9 cellular contexts compared by ENCODE assay signal in genomic region chr13:32309812-32310706, GRCh38. TPM values are rescaled to one million over a fixed set of nuclear protein-coding genes. Genes with fewer than 3 reads are reported as not detected.
DNase-seq lines count a peak whose midpoint lies in the region; ATAC-seq, FAIRE-seq and TF ChIP-seq lines count a peak whose summit lies in the region.
"Had no signal": no experiment of that assay in that cellular context is flagged by ENCODE, and none has a peak within 500 bp of the region (broad histone marks: within the 10 kb centered on the region; RNA-seq: fewer than 3 reads in every experiment).

No MANE protein-coding gene starts in this region.

- H3K4me3 ChIP-seq in GM12878 (no peak overlapping the region), smooth muscle cell (no peak overlapping the region)
- H3K4me3 ChIP-seq: SK-N-MC had no signal

- H3K4me2 ChIP-seq in GM12878 (ENCODE audit: control insufficient read depth, insufficient read depth) = no peak overlapping the region
- H3K4me2 ChIP-seq in smooth muscle cell = no peak overlapping the region

- H3K27ac ChIP-seq in GM12878 (ENCODE audit: control insufficient read depth, insufficient read depth) (no peak overlapping the region), smooth muscle cell (ENCODE audit: low read depth) (no peak overlapping the region)
- H3K27ac ChIP-seq: SK-N-MC had no signal

- no peak for TF ChIP-seq EP300 in GM12878 (IDR thresholded peaks at IDR 0.05; ENCODE audit: borderline replicate concordance in 1 of 2, control insufficient read depth in 1 of 2, low read depth in 2 of 2, low read length in 2 of 2)

- no TSS peak for BruUV-seq in GM12878 (replicated peaks; lab: Mats Ljungman, UMichigan)

- in situ Hi-C loops in GM12878 (cut with MboI) = loop anchor here (5.0 kb wide), 2 partner anchors 278 to 398 kb away; partner anchors contain the start of gene FRY

- intact Hi-C loops in GM12878 (cut with micrococcal nuclease; ENCODE audit: unreplicated experiment) = loop anchor here (1.0 to 2.0 kb wide), 4 partner anchors 42 to 400 kb away; no protein-coding TSS in a partner anchor

- DNase-seq in AG09319 (ENCODE audit: extremely low read depth, low read depth) (peak; percentile 39), NCI-H748 treated with DMSO at 0.1 percent for 48 hours (lab: John Stamatoyannopoulos, UW) (peak; percentile 70), GM12878 (ENCODE audit: low read depth, low spot score) (no peak), inferior parietal cortex (ENCODE audit: extremely low spot score) (peak; percentile 72), smooth muscle cell (lab: John Stamatoyannopoulos, UW; ENCODE audit: unreplicated experiment) (no peak)
- DNase-seq in stimulated activated CD4-positive, alpha-beta T cell treated with anti-CD3 and anti-CD28 coated beads, Interleukin-2, amount 100 ng/mL, for 48 hours = no peak

- TF ChIP-seq CTCF in AG09319 (IDR thresholded peaks at IDR 0.05; ENCODE audit: low read depth, low read length) (peak; percentile 69), GM12873 (IDR thresholded peaks at IDR 0.05; ENCODE audit: insufficient read depth, low read depth, low read length, missing control alignments) (peak; percentile 69), GM12878 (IDR thresholded peaks at IDR 0.05 in 2 of 3, conservative IDR thresholded peaks at IDR 0.05 in 1 of 3; ENCODE audit: control insufficient read depth in 2 of 3, extremely low read depth in 1 of 3, insufficient read depth in 1 of 3, low read depth in 3 of 3, low read length in 3 of 3) (peak; percentile 61 to 73 (median 67)), smooth muscle cell (IDR thresholded peaks at IDR 0.05; ENCODE audit: borderline replicate concordance, insufficient read depth, poor library complexity, severe bottlenecking) (peak; percentile 73)

- WGBS in GM12878 (ENCODE audit: insufficient coverage, insufficient replicate concordance, low lambda C conversion rate, missing lambda C conversion rate) = 20% methylated on average over 18 of the region's 19 CpGs
- WGBS in smooth muscle cell (ENCODE audit: low lambda C conversion rate) = 54% methylated on average over 19 of the region's 19 CpGs

- no peak overlapping the region for H3K9ac ChIP-seq in GM12878 (ENCODE audit: control insufficient read depth, insufficient read depth, low read length)
- no peak overlapping the region for H3K9ac ChIP-seq in smooth muscle cell (ENCODE audit: low read depth)

- H3K4me1 ChIP-seq in GM12878 (ENCODE audit: control insufficient read depth, insufficient read depth, low read length) = peaks cover 7% of the 10 kb centered on the region
- no peaks in the 10 kb centered on the region for H3K4me1 ChIP-seq in smooth muscle cell (ENCODE audit: low read depth)

- TF ChIP-seq RAD21 in GM12878 (IDR thresholded peaks at IDR 0.05; ENCODE audit: insufficient read depth, low read depth, low read length) = peak; percentile 66

- no peaks in the 10 kb centered on the region for H3F3A ChIP-seq in smooth muscle cell (ENCODE audit: low read depth)

- no peak for TF ChIP-seq POLR2A in GM12878 (IDR thresholded peaks at IDR 0.05; ENCODE audit: low read depth, low read length)

- no peaks in the 10 kb centered on the region for H3K27me3 ChIP-seq in GM12878 (replicated peaks in 1 of 2; ENCODE audit: control insufficient read depth in 2 of 2, insufficient read depth in 2 of 2, low read length in 1 of 2)
- no peaks in the 10 kb centered on the region for H3K27me3 ChIP-seq in smooth muscle cell (ENCODE audit: low read depth)

- ATAC-seq in HG02798 (IDR thresholded peaks at IDR 0.05; ENCODE audit: poor library complexity, unreplicated experiment) (peak; percentile 73), GM12878 (peak; percentile 84)

- H3K9me3 ChIP-seq in GM12878 (replicated peaks; ENCODE audit: control insufficient read depth, insufficient read depth, low read length) = no peaks in the 10 kb centered on the region; the same call in 2 of the 3 replicates
- no peaks in the 10 kb centered on the region for H3K9me3 ChIP-seq in smooth muscle cell (replicated peaks; ENCODE audit: low read depth)

- RAD21 ChIA-PET in GM12878 (lab: Charles Lee; ENCODE audit: unreplicated experiment) = interaction anchor here (1.2 kb wide), 1 partner anchor 396 kb away, joined by 3 read pairs; no protein-coding TSS in a partner anchor

- POLR2A ChIA-PET in GM12878 (lab: Charles Lee) = no interaction called here

- H3K36me3 ChIP-seq in GM12878 (ENCODE audit: control insufficient read depth in 2 of 2, insufficient read depth in 2 of 2, low read length in 1 of 2) (no peaks in the 10 kb centered on the region), smooth muscle cell (ENCODE audit: low read depth) (no peaks in the 10 kb centered on the region)

- CTCF ChIA-PET in GM12878 (lab: Yijun Ruan, JAX) = interaction anchor here (0.8 to 2.5 kb wide), 5 partner anchors 12 to 400 kb away, joined by 3 to 11 read pairs (median 7); no protein-coding TSS in a partner anchor

- H2AFZ ChIP-seq in GM12878 (ENCODE audit: control insufficient read depth, low read depth, low read length) (peak overlapping the region; percentile 74), smooth muscle cell (ENCODE audit: low read depth) (peak overlapping the region; percentile 15)

- no peaks in the 10 kb centered on the region for H4K20me1 ChIP-seq in GM12878 (ENCODE audit: control insufficient read depth, insufficient read depth)
- no peaks in the 10 kb centered on the region for H4K20me1 ChIP-seq in smooth muscle cell (ENCODE audit: low read depth)

- SMC1A ChIA-PET in GM12878 (lab: Charles Lee; ENCODE audit: uncharacterized antibody, unreplicated experiment) = interaction anchor here (1.0 to 2.6 kb wide), 2 partner anchors 14 to 400 kb away, joined by 3 to 7 read pairs; no protein-coding TSS in a partner anchor

- H3K79me2 ChIP-seq in GM12878 (ENCODE audit: control insufficient read depth, insufficient read depth, low read length) = no peaks in the 10 kb centered on the region
- H3K79me2 ChIP-seq in smooth muscle cell (ENCODE audit: low read depth) = no peaks in the 10 kb centered on the region

- peak; percentile 31 for FAIRE-seq in GM12878 (lab: Jason Lieb, UNC)

TF ChIP-seq in GM12878, 131 proteins besides CTCF, POLR2A, EP300 and RAD21 (continues in another document):
- no peak for TF ChIP-seq IRF3 (IDR thresholded peaks at IDR 0.05)
- peak; percentile 73 for TF ChIP-seq SMC3 (IDR thresholded peaks at IDR 0.05; ENCODE audit: borderline replicate concordance, low read length)
- no peak for TF ChIP-seq MYC (IDR thresholded peaks at IDR 0.05; ENCODE audit: insufficient read depth, insufficient read length, insufficient replicate concordance, low read length, severe bottlenecking)

RNA-seq across cellular contexts. Expression of gene ZAR1L, which starts 5.1 kb away (rescaled TPM):
- total RNA-seq in GM12878 (2013; cell fraction: nucleolus; rRNA removed) = 0.40 TPM in 1 of 2 replicates, not detected in the other
- total RNA-seq in GM12878 (2014; rRNA removed) (0.11 and 0.34 TPM in 2 replicates), GM12878 (2014; rRNA removed; fragmentation: Illumina TruSeq; extraction: Trizol) (not detected in 2 replicates), GM12878 (2021) (0.13 and 0.26 TPM in 2 replicates), smooth muscle cell (not detected in 2 replicates)
- not detected for polyA plus RNA-seq in GM12878 (2011; ENCODE audit: low read depth)
- polyA plus RNA-seq in GM12878 (2011; rRNA removed) (0.05 and 0.33 TPM in 2 replicates), GM12878 (2014; fragmentation: Illumina TruSeq; extraction: Trizol) (not detected in 2 replicates), GM12878 (2014; fragmentation: Nextera tagmentation; extraction: Ambion mirVana) (not detected), GM12878 (2014; rRNA removed) (0.06 and 0.08 TPM in 2 replicates), GM12878 (2016; fragmentation: Nextera tagmentation; extraction: Ambion mirVana) (not detected), smooth muscle cell (0.26 TPM in 1 of 2 replicates, not detected in the other)
- polyA plus RNA-seq in GM12878 (2011; cell fraction: cytosol; rRNA removed) = 0.06 and 0.08 TPM in 2 replicates
- 0.28 and 0.37 TPM in 2 replicates for polyA plus RNA-seq in GM12878 (2011; cell fraction: nucleus; rRNA removed)
- 0.14 TPM in 1 of 2 replicates, not detected in the other for polyA plus RNA-seq in GM12878 (2012)
- polyA minus RNA-seq in GM12878 (2011; rRNA and poly(A)+ RNA removed) = not detected in 2 replicates
- not detected in 2 replicates for polyA minus RNA-seq in GM12878 (2011; cell fraction: cytosol; rRNA and poly(A)+ RNA removed)
- not detected in 2 replicates for polyA minus RNA-seq in GM12878 (2011; cell fraction: nucleus; rRNA and poly(A)+ RNA removed)

RNA-seq across cellular contexts. Expression of gene BRCA2, which starts 5.2 kb away (rescaled TPM):
- total RNA-seq in GM12878 (2013; cell fraction: nucleolus; rRNA removed) = 35.7 and 42.7 TPM in 2 replicates
- 23.7 and 24.3 TPM in 2 replicates for total RNA-seq in GM12878 (2014; rRNA removed)
- 34.7 and 37.0 TPM in 2 replicates for total RNA-seq in GM12878 (2014; rRNA removed; fragmentation: Illumina TruSeq; extraction: Trizol)
- 19.7 and 24.1 TPM in 2 replicates for total RNA-seq in GM12878 (2021)
- 4.4 TPM for polyA plus RNA-seq in GM12878 (2011; ENCODE audit: low read depth)
- polyA plus RNA-seq in GM12878 (2011; rRNA removed) = 10.6 and 14.2 TPM in 2 replicates
- 7.4 and 12.9 TPM in 2 replicates for polyA plus RNA-seq in GM12878 (2011; cell fraction: cytosol; rRNA removed)
- polyA plus RNA-seq in GM12878 (2011; cell fraction: nucleus; rRNA removed) = 19.6 and 26.4 TPM in 2 replicates
- polyA plus RNA-seq in GM12878 (2012) = 5.7 and 8.9 TPM in 2 replicates
- 42.2 and 49.8 TPM in 2 replicates for polyA plus RNA-seq in GM12878 (2014; fragmentation: Illumina TruSeq; extraction: Trizol)
- 10 to 100 TPM in 1 of 2 experiments, 1 to 10 TPM in 1; 7.6 to 15.8 TPM for polyA plus RNA-seq in GM12878 (2014; fragmentation: Nextera tagmentation; extraction: Ambion mirVana)
- 13.3 and 13.7 TPM in 2 replicates for polyA plus RNA-seq in GM12878 (2014; rRNA removed)
- 10 to 100 TPM; 31.6 to 34.0 TPM for polyA plus RNA-seq in GM12878 (2016; fragmentation: Nextera tagmentation; extraction: Ambion mirVana)
- 10.4 and 21.2 TPM in 2 replicates for polyA minus RNA-seq in GM12878 (2011; rRNA and poly(A)+ RNA removed)
- 6.8 and 8.1 TPM in 2 replicates for polyA minus RNA-seq in GM12878 (2011; cell fraction: cytosol; rRNA and poly(A)+ RNA removed)
- 12.9 and 16.2 TPM in 2 replicates for polyA minus RNA-seq in GM12878 (2011; cell fraction: nucleus; rRNA and poly(A)+ RNA removed)
- total RNA-seq in smooth muscle cell = 4.3 and 4.4 TPM in 2 replicates
- polyA plus RNA-seq in smooth muscle cell = 1.7 and 3.2 TPM in 2 replicates

Comparison
In these comparisons a context has a peak if more than half of its experiments do, and no peak if none do; other contexts are left out.
1. DNase-seq: peak in AG09319 (single experiment), NCI-H748 treated with DMSO at 0.1 percent for 48 hours (single experiment) and inferior parietal cortex (single experiment); none in GM12878 (single experiment), smooth muscle cell (single experiment) and stimulated activated CD4-positive, alpha-beta T cell treated with anti-CD3 and anti-CD28 coated beads, Interleukin-2, amount 100 ng/mL, for 48 hours (0 of 2).
2. Peak in every context shown above with its lines, with median percentiles within 50 percentile points of each other: CTCF ChIP-seq.